ENCODE assay signal across 10 cellular contexts in genomic region chr3:30577788-30578187, GRCh38. TPM values are rescaled to one million over a fixed set of nuclear protein-coding genes. Genes with fewer than 3 reads are reported as not detected.
DNase-seq lines count a peak whose midpoint lies in the region; ATAC-seq and TF ChIP-seq lines count a peak whose summit lies in the region.
"Had no signal": no experiment of that assay in that cellular context is flagged by ENCODE, and none has a peak within 500 bp of the region (broad histone marks: within the 10 kb centered on the region; RNA-seq: fewer than 3 reads in every experiment).

No MANE protein-coding gene starts in this region.

- H3K27ac ChIP-seq in CD4-positive, alpha-beta T cell (ENCODE audit: low read depth, low read length): no peak overlapping the region

- H3K9me3 ChIP-seq in CD4-positive, alpha-beta T cell (ENCODE audit: control insufficient read depth, low read length): no peaks in the 10 kb centered on the region

- H3K9me3 Mint-ChIP-seq in naive B cell: peaks cover 0 to 4% (median 0%) of the 10 kb centered on the region in 7 donors
- no peaks in the 10 kb centered on the region for H3K9me3 Mint-ChIP-seq in CD4-positive, alpha-beta T cell

- no peak for TF ChIP-seq CTCF in CD4-positive, alpha-beta T cell (IDR thresholded peaks at IDR 0.05)

- POLR2A ChIA-PET in CD4-positive, alpha-beta T cell (lab: Charles Lee): no interaction called here

- no peaks in the 10 kb centered on the region for H3K36me3 Mint-ChIP-seq in naive B cell
- no peaks in the 10 kb centered on the region for H3K36me3 Mint-ChIP-seq in CD4-positive, alpha-beta T cell (ENCODE audit: low read depth)

- intact Hi-C loops in CD4-positive, alpha-beta T cell (cut with DNase I, micrococcal nuclease): no loop called here
- intact Hi-C loops in left ventricle myocardium superior (cut with micrococcal nuclease): no loop called here

- H3K27me3 ChIP-seq in CD4-positive, alpha-beta T cell (ENCODE audit: control insufficient read depth, insufficient read depth, low read length): no peaks in the 10 kb centered on the region

- CTCF ChIA-PET in CD4-positive, alpha-beta T cell (lab: Charles Lee): interaction anchor here (1.7 kb wide), 1 partner anchor 12 kb away, joined by 6 read pairs; no protein-coding TSS in a partner anchor

- DNase-seq in naive B cell (no peak), inferior parietal cortex (ENCODE audit: extremely low spot score) (no peak), left ventricle myocardium superior (no peak), SW480 (ENCODE audit: low spot score) (no peak)
- DNase-seq in CD4-positive, alpha-beta T cell: no peak
- DNase-seq: activated naive CD4-positive, alpha-beta T cell treated with anti-CD3 and anti-CD28 coated beads for 36 hours; posterior cingulate gyrus had no signal

- H3K27me3 Mint-ChIP-seq in naive B cell: no peaks in the 10 kb centered on the region
- H3K27me3 Mint-ChIP-seq in CD4-positive, alpha-beta T cell: no peaks in the 10 kb centered on the region

- peak overlapping the region in 1 of 8 donors; percentile 73 for H3K4me3 Mint-ChIP-seq in naive B cell
- H3K4me3 Mint-ChIP-seq in CD4-positive, alpha-beta T cell: no peak overlapping the region
- H3K4me3 Mint-ChIP-seq: activated naive CD4-positive, alpha-beta T cell treated with anti-CD3 and anti-CD28 coated beads for 36 hours had no signal

- peak overlapping the region in 2 of 6 donors; percentile 37 to 84 for H3K27ac Mint-ChIP-seq in naive B cell
- no peak overlapping the region for H3K27ac Mint-ChIP-seq in CD4-positive, alpha-beta T cell
- H3K27ac Mint-ChIP-seq: activated naive CD4-positive, alpha-beta T cell treated with anti-CD3 and anti-CD28 coated beads for 36 hours had no signal

- H3K4me1 Mint-ChIP-seq in naive B cell: peaks cover 18 to 25% (median 20%) of the 10 kb centered on the region in 3 donors
- H3K4me1 Mint-ChIP-seq in CD4-positive, alpha-beta T cell (ENCODE audit: low read depth): no peaks in the 10 kb centered on the region

- ATAC-seq in GM18511 (IDR thresholded peaks at IDR 0.05; ENCODE audit: unreplicated experiment) (peak; percentile 90), GM21576 (IDR thresholded peaks at IDR 0.05; ENCODE audit: unreplicated experiment) (peak; percentile 84), HG03460 (IDR thresholded peaks at IDR 0.05; ENCODE audit: unreplicated experiment) (peak; percentile 55), naive B cell (ENCODE audit: low read depth in 2 of 2) (peak; percentile 35 to 56), left ventricle myocardium superior (no peak)
- ATAC-seq in CD4-positive, alpha-beta T cell (ENCODE audit: poor library complexity): no peak

RNA-seq across cellular contexts. Expression of gene TGFBR2, which starts 28.6 kb away (rescaled TPM):
- polyA plus RNA-seq in naive B cell (ENCODE audit: low read depth in 6 of 6): 100 to 1,000 TPM in 5 of 6 donors, 10 to 100 TPM in 1; 99.4 to 169 (median 116) TPM
- 100 to 1,000 TPM; 203 to 205 TPM for total RNA-seq in CD4-positive, alpha-beta T cell
- 175 TPM for total RNA-seq in left ventricle myocardium superior

Comparison
In these comparisons a context has a peak if more than half of its experiments do, and no peak if none do; other contexts are left out.
1. ATAC-seq: peak in GM18511 (single experiment), GM21576 (single experiment), HG03460 (single experiment) and naive B cell (2 of 2); none in CD4-positive, alpha-beta T cell (single experiment) and left ventricle myocardium superior (single experiment).